ENCODE assay signal across 1 cellular context in the genomic region with DNA sequence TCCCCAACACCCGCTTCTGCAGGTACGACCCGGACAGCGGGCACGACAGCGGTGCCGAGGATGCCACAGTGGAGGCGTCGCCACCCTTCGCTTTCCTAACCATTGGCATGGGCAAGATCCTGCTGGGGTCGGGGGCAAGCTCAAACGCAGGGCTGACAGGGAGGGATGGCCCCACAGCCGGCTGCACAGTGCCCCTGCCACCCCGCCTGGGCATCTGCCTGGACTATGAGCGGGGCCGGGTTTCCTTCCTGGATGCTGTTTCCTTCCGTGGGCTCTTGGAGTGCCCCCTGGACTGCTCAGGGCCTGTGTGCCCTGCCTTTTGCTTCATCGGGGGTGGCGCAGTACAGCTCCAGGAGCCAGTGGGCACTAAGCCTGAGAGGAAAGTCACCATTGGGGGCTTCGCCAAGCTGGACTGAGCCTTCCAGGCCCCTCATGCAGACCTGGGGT.
TF ChIP-seq lines count a peak whose summit lies in the region.

No MANE protein-coding gene starts in this region.

TF ChIP-seq in K562, 482 proteins besides CTCF, POLR2A, EP300 and RAD21:
- no peak for TF ChIP-seq RHOXF2B (CRISPR knock-in tag; conservative IDR thresholded peaks at IDR 0.05)
- no peak for TF ChIP-seq IFI16 (CRISPR knock-in tag; IDR thresholded peaks at IDR 0.05)
- TF ChIP-seq POLR2G (IDR thresholded peaks at IDR 0.05; ENCODE audit: low read depth, low read length) = peak; percentile 42; the same call in 1 of the 2 replicates
- TF ChIP-seq ZNF76 (CRISPR knock-in tag; IDR thresholded peaks at IDR 0.05; ENCODE audit: borderline replicate concordance) = no peak
- no peak for TF ChIP-seq MBD2 (IDR thresholded peaks at IDR 0.05; ENCODE audit: borderline replicate concordance, low read depth)
